Comparison of ENCODE assay signal across 16 cellular contexts in genomic region chr7:22486597-22486996, GRCh38. TPM values are rescaled to one million over a fixed set of nuclear protein-coding genes. Genes with fewer than 3 reads are reported as not detected.
DNase-seq lines count a peak whose midpoint lies in the region; FAIRE-seq and TF ChIP-seq lines count a peak whose summit lies in the region.
"Had no signal": no experiment of that assay in that cellular context is flagged by ENCODE, and none has a peak within 500 bp of the region (broad histone marks: within the 10 kb centered on the region; RNA-seq: fewer than 3 reads in every experiment).

No MANE protein-coding gene starts in this region.

- H3K18ac ChIP-seq in H9 (ENCODE audit: insufficient read length, low read depth, low read length): no peak overlapping the region
- peak overlapping the region; percentile 2 for H3K18ac ChIP-seq in neuronal stem cell (ENCODE audit: low read length)

- no peak overlapping the region for H4K5ac ChIP-seq in H9 (ENCODE audit: insufficient read length, low read depth, low read length)

- H2AFZ ChIP-seq in H9 (ENCODE audit: low read length) (no peak overlapping the region), neuronal stem cell (ENCODE audit: low read length) (peak overlapping the region; percentile 37)

- no peaks in the 10 kb centered on the region; a peak in 2 of 7 replicates for H3K36me3 Mint-ChIP-seq in H9 (ENCODE audit: insufficient read depth in 1 of 3, low read depth in 3 of 3)
- peaks cover 9% of the 10 kb centered on the region for H3K36me3 Mint-ChIP-seq in endothelial cell (ENCODE audit: low read depth, unreplicated experiment)

- no peaks in the 10 kb centered on the region for H3K23me2 ChIP-seq in H9 (ENCODE audit: insufficient read length, low read depth, low read length, poor library complexity, severe bottlenecking)

- no peaks in the 10 kb centered on the region for H3K9me3 Mint-ChIP-seq in H9
- no peaks in the 10 kb centered on the region for H3K9me3 Mint-ChIP-seq in endothelial cell (ENCODE audit: unreplicated experiment)

- TF ChIP-seq POLR2A in H54 (IDR thresholded peaks at IDR 0.05; ENCODE audit: low read depth, low read length): no peak

- H3K23ac ChIP-seq in H9 (ENCODE audit: insufficient read length, low read depth, low read length): no peak overlapping the region
- no peak overlapping the region for H3K23ac ChIP-seq in neuronal stem cell (ENCODE audit: low read depth, low read length, poor library complexity)

- no peak overlapping the region for H3K14ac ChIP-seq in H9 (ENCODE audit: insufficient read depth, low read length)
- no peak overlapping the region for H3K14ac ChIP-seq in neuronal stem cell (ENCODE audit: low read length)

- H3K79me1 ChIP-seq in H9 (ENCODE audit: insufficient read depth, low read depth, low read length, poor library complexity, severe bottlenecking) (no peaks in the 10 kb centered on the region), neuronal stem cell (ENCODE audit: low read depth, low read length) (no peaks in the 10 kb centered on the region)

- H2BK5ac ChIP-seq in H9 (ENCODE audit: insufficient read length, low read length) (no peak overlapping the region), neuronal stem cell (ENCODE audit: low read length) (no peak overlapping the region)

- peak; percentile 39 for DNase-seq in NCI-H2196 (lab: John Stamatoyannopoulos, UW; ENCODE audit: unreplicated experiment)
- no peak for DNase-seq in NCI-H2196 treated with DMSO at 0.1 percent for 48 hours (lab: John Stamatoyannopoulos, UW; ENCODE audit: unreplicated experiment)
- no peak for DNase-seq in H9
- DNase-seq in endothelial cell (ENCODE audit: low spot score): no peak
- DNase-seq in neuronal stem cell (ENCODE audit: low spot score): no peak
- DNase-seq in stimulated activated CD4-positive, alpha-beta T cell treated with anti-CD3 and anti-CD28 coated beads, Interleukin-4, amount 100 ng/mL, for 24 hours: no peak
- DNase-seq in H54 (ENCODE audit: insufficient read length, low spot score): no peak
- no peak for DNase-seq in dedifferentiated amniotic fluid mesenchymal stem cell (ENCODE audit: extremely low spot score)
- DNase-seq: H7, NCI-H1105 treated with DMSO at 0.1 percent for 48 hours, NCI-H187 treated with DMSO at 0.1 percent for 48 hours, NCI-H2171, NCI-H510A treated with DMSO at 0.1 percent for 48 hours, Peyer's patch had no signal

- TF ChIP-seq CTCF in H9 (conservative IDR thresholded peaks at IDR 0.05) (no peak), endothelial cell (IDR thresholded peaks at IDR 0.05; ENCODE audit: unreplicated experiment) (no peak)

- no peaks in the 10 kb centered on the region; the same call in 1 of the 2 replicates for H3K4me1 ChIP-seq in H9 (ENCODE audit: insufficient read depth, low read length)
- H3K4me1 ChIP-seq in neuronal stem cell (ENCODE audit: control insufficient read depth in 2 of 2, insufficient read depth in 1 of 2, low read depth in 1 of 2, low read length in 2 of 2): peaks cover 2 to 4% of the 10 kb centered on the region in 2 donors
- H3K4me1 ChIP-seq: Peyer's patch had no signal

- no peak overlapping the region for H3K56ac ChIP-seq in H9 (ENCODE audit: insufficient read length, low read depth, low read length)

- H2BK15ac ChIP-seq in H9 (ENCODE audit: low read depth, low read length) (no peak overlapping the region), neuronal stem cell (ENCODE audit: low read length) (no peak overlapping the region)

- H2BK20ac ChIP-seq in H9 (ENCODE audit: low read depth, low read length, poor library complexity, severe bottlenecking): no peak overlapping the region

- no peak overlapping the region for H3K4ac ChIP-seq in H9 (ENCODE audit: low read depth, low read length)
- no peak overlapping the region for H3K4ac ChIP-seq in neuronal stem cell (ENCODE audit: low read length)

- H3K9me3 ChIP-seq in H9 (ENCODE audit: control insufficient read depth, low read depth, low read length) (no peaks in the 10 kb centered on the region), neuronal stem cell (replicated peaks in 1 of 2; ENCODE audit: control insufficient read depth in 2 of 2, insufficient read depth in 1 of 2, low read depth in 1 of 2, low read length in 2 of 2) (no peaks in the 10 kb centered on the region)
- H3K9me3 ChIP-seq: Peyer's patch had no signal

- H3T11ph ChIP-seq in H9 (ENCODE audit: low read length): no peak overlapping the region

- H2BK12ac ChIP-seq in H9 (ENCODE audit: insufficient read length, low read depth, low read length) (no peak overlapping the region), neuronal stem cell (ENCODE audit: low read length) (no peak overlapping the region)

- H3K27ac Mint-ChIP-seq in H9 (peak overlapping the region in 2 of 3 experiments; percentile 8 to 20; a peak in 3 of 7 replicates), endothelial cell (ENCODE audit: unreplicated experiment) (peak overlapping the region; percentile 16)

- WGBS in H9 (ENCODE audit: extremely low coverage, insufficient read length, low lambda C conversion rate): no CpG with 5 or more reads among the region's 2 CpGs
- no CpG with 5 or more reads among the region's 2 CpGs for WGBS in neuronal stem cell (ENCODE audit: extremely low coverage in 2 of 2, insufficient read length in 2 of 2, insufficient replicate concordance in 1 of 2), 2 donors

- H2AK5ac ChIP-seq in H9 (ENCODE audit: insufficient read length, low read length) (no peak overlapping the region), neuronal stem cell (ENCODE audit: low read depth, low read length) (no peak overlapping the region)

- no peaks in the 10 kb centered on the region for H3K36me3 ChIP-seq in neuronal stem cell (replicated peaks in 1 of 2; ENCODE audit: control insufficient read depth in 2 of 2, insufficient read depth in 2 of 2, low read length in 2 of 2)
- H3K36me3 ChIP-seq: Peyer's patch had no signal

- H3K9ac ChIP-seq in H9 (ENCODE audit: extremely low read depth, insufficient read length, low read length) (no peak overlapping the region), neuronal stem cell (ENCODE audit: low read depth, low read length, poor library complexity) (no peak overlapping the region)

- H3K4me3 Mint-ChIP-seq in H9 (no peak overlapping the region), endothelial cell (ENCODE audit: unreplicated experiment) (no peak overlapping the region)

- no peaks in the 10 kb centered on the region for H4K20me1 ChIP-seq in H9 (ENCODE audit: control insufficient read depth, insufficient read depth, insufficient read length)

- H3K27me3 Mint-ChIP-seq in H9 (ENCODE audit: low read depth) (no peaks in the 10 kb centered on the region), endothelial cell (ENCODE audit: unreplicated experiment) (peaks cover 6% of the 10 kb centered on the region)

- H3K79me2 ChIP-seq in H9 (ENCODE audit: insufficient read depth, low read length): no peaks in the 10 kb centered on the region

- H4K91ac ChIP-seq in H9 (ENCODE audit: insufficient read length, low read depth, low read length): no peak overlapping the region
- no peak overlapping the region for H4K91ac ChIP-seq in neuronal stem cell (ENCODE audit: low read depth, low read length, poor library complexity)

- H4K8ac ChIP-seq in H9 (replicated peaks; ENCODE audit: insufficient read length, low read depth, low read length): no peak overlapping the region
- no peak overlapping the region for H4K8ac ChIP-seq in neuronal stem cell (ENCODE audit: low read depth, low read length)

- no peak for FAIRE-seq in H54 (lab: Jason Lieb, UNC)

- H3K4me2 ChIP-seq in H9 (ENCODE audit: insufficient read depth, insufficient read length, low read length): no peak overlapping the region
- no peak overlapping the region for H3K4me2 ChIP-seq in neuronal stem cell (ENCODE audit: insufficient read depth, low read length, poor library complexity, severe bottlenecking)

- no peak overlapping the region for H3K4me3 ChIP-seq in neuronal stem cell (ENCODE audit: low read length in 2 of 2)
- H3K4me3 ChIP-seq: Peyer's patch had no signal

- H3K27me3 ChIP-seq in H9 (ENCODE audit: insufficient read depth, low read length) (no peaks in the 10 kb centered on the region), neuronal stem cell (ENCODE audit: control insufficient read depth in 3 of 3, insufficient read depth in 3 of 3, low read depth in 1 of 3, low read length in 3 of 3) (no peaks in the 10 kb centered on the region)
- H3K27me3 ChIP-seq: Peyer's patch had no signal

- peaks cover 11 to 14% of the 10 kb centered on the region in 2 experiments for H3K4me1 Mint-ChIP-seq in H9
- peaks cover 40% of the 10 kb centered on the region for H3K4me1 Mint-ChIP-seq in endothelial cell (ENCODE audit: unreplicated experiment)

- no peak overlapping the region for H3K27ac ChIP-seq in H9 (ENCODE audit: insufficient read length, low read depth, low read length)
- no peak overlapping the region for H3K27ac ChIP-seq in neuronal stem cell (replicated peaks; ENCODE audit: low read length)
- H3K27ac ChIP-seq: Peyer's patch had no signal

- H2BK120ac ChIP-seq in H9 (ENCODE audit: low read depth, low read length, poor library complexity, severe bottlenecking): no peak overlapping the region
- no peak overlapping the region for H2BK120ac ChIP-seq in neuronal stem cell (ENCODE audit: low read depth, low read length)

RNA-seq across cellular contexts. Expression of gene STEAP1B, which starts 13.4 kb away (rescaled TPM):
- total RNA-seq in H9 (2021) (3.2 and 4.0 TPM in 2 replicates), endothelial cell (ENCODE audit: unreplicated experiment) (5.6 TPM)
- 2.8 TPM for polyA plus RNA-seq in neuronal stem cell (2013, experiment 1 of 2)
- 3.0 TPM for polyA plus RNA-seq in neuronal stem cell (2013, experiment 2 of 2)
- total RNA-seq: A172, Peyer's patch, Right ventricle myocardium inferior had no signal
